24 cellular contexts compared by ENCODE assay signal in the genomic region with DNA sequence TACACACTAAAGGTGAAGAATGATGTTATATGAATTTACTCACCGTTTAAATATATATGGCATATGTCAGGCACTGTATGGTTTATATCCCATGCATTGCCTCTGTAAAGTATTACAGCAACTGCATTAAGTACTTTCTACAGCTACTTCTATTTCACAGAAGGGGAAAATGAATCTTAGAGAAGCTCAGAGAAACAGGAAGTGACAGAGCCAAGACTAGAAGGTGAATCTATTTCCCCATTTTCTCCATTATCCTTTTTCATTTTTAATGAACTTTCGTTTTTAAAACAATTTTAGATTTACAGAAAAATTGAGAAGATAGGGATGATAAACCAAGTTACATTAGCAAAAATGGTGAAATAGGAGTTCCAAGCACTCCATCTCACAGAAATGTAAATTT.
"Had no signal": no experiment of that assay in that cellular context is flagged by ENCODE, and none has a peak within 500 bp of the region (broad histone marks: within the 10 kb centered on the region; RNA-seq: fewer than 3 reads in every experiment).

No MANE protein-coding gene starts in this region.

- DNase-seq: activated B cell treated with CpG ODN at 0.5 μM for 24 hours; activated CD4-positive, alpha-beta T cell treated with anti-CD3 and anti-CD28 coated beads, Interleukin-2, amount 50 U/mL, for 4 hours; activated effector memory CD4-positive, alpha-beta T cell treated with Interleukin-2 at 50 U/mL for 16 hours; activated naive CD4-positive, alpha-beta T cell treated with Interleukin-2 at 50 U/mL for 16 hours; activated T-cell treated with anti-CD3 and anti-CD28 coated beads for 4 hours; anterior cingulate cortex; effector CD4-positive, alpha-beta T cell; foreskin keratinocyte; heart left ventricle; hypothalamus; immature natural killer cell; kidney; left colon; mammary epithelial cell; naive B cell; ovary; sigmoid colon; small intestine; stimulated activated CD4-positive, alpha-beta T cell treated with anti-CD3 and anti-CD28 coated beads, Interleukin-4, amount 100 ng/mL, for 4 hours; stimulated activated naive B cell treated with anti-CD40 and anti-IgM and Interleukin-4, amounts not matched to agents 10 μg/mL and 1 μg/mL and 100 μg/mL, for 72 hours; stomach; thyroid gland; upper lobe of right lung had no signal

- H3K27ac ChIP-seq: esophagus muscularis mucosa, foreskin keratinocyte, heart left ventricle, ovary, sigmoid colon, stomach, thyroid gland, upper lobe of right lung had no signal

- H3K4me3 ChIP-seq: esophagus muscularis mucosa, heart left ventricle, ovary, sigmoid colon, stomach, thyroid gland, upper lobe of right lung had no signal

- H3K9me3 ChIP-seq: sigmoid colon, thyroid gland, upper lobe of right lung had no signal

- H3K4me1 ChIP-seq: esophagus muscularis mucosa, foreskin keratinocyte, heart left ventricle, sigmoid colon, stomach, thyroid gland, upper lobe of right lung had no signal

- H3K36me3 ChIP-seq: esophagus muscularis mucosa, heart left ventricle, ovary, sigmoid colon, stomach, thyroid gland, upper lobe of right lung had no signal

- ATAC-seq: foreskin keratinocyte; heart left ventricle; left colon; stimulated activated naive B cell treated with anti-CD40 and anti-IgM and Interleukin-4, amounts not matched to agents 10 μg/mL and 1 μg/mL and 100 μg/mL, for 72 hours had no signal
